1 cellular context compared by ENCODE assay signal in genomic region chr21:38795475-38795874, GRCh38.
TF ChIP-seq lines count a peak whose summit lies in the region.

No MANE protein-coding gene starts in this region.

TF ChIP-seq in HCT116, 20 proteins besides CTCF, POLR2A, EP300 and RAD21 (continued from another document):
- TF ChIP-seq ZBTB33 (IDR thresholded peaks at IDR 0.05; ENCODE audit: extremely low read depth, insufficient replicate concordance, low read length) (no peak), EZH2 (IDR thresholded peaks at IDR 0.05) (no peak), ELF1 (IDR thresholded peaks at IDR 0.05; ENCODE audit: borderline replicate concordance, low read depth) (no peak)
